Comparison of ENCODE assay signal across 9 cellular contexts in genomic region chr1:238783633-238784032, GRCh38.
"Had no signal": no experiment of that assay in that cellular context is flagged by ENCODE, and none has a peak within 500 bp of the region (broad histone marks: within the 10 kb centered on the region; RNA-seq: fewer than 3 reads in every experiment).

No MANE protein-coding gene starts in this region.

- H3K9me3 ChIP-seq: HAP-1 had no signal

- ATAC-seq: GM23338, HCT116 had no signal

- H3K9ac ChIP-seq: GM23248 had no signal

- H3K4me3 ChIP-seq: GM23248, GM23338, HAP-1 had no signal

- H3K27ac ChIP-seq: GM23248 had no signal

- H2AFZ ChIP-seq: GM23248, GM23338 had no signal

- H3K4me1 ChIP-seq: HAP-1 had no signal

- DNase-seq: GM23248, GOT3, H7, H9, HCEC 1CT, HFFc6 had no signal

- H3K4me2 ChIP-seq: GM23338 had no signal

- H3K36me3 ChIP-seq: HAP-1 had no signal
